ENCODE assay signal across 7 cellular contexts in the genomic region with DNA sequence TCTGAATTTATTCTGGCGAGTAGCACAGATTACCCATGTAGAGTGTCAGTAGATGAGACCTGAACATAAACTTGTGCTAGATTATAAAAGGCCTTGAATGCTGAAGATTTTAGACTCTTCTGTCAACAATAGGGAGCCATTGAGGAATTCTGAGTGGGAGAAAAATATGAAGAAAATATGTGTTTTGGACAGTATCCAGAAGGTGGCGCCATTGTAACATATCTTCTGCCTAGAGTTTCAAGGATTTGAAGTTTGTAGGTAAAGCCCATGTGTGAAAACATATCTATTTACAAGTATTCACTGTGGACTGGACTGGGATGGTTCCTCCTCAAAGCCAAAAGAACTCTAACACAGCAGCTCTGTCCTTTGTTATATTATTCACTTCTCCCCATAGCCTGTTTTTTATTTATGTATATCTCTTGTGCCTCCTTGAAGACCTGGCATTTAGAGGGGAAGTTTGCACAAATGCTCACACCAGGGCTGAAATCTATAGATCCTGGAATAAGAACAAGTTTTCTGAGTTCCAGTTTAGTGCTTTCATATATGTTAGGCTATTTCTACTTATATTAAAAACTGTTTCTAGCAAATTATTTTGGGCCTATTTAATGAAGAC.
DNase-seq lines count a peak whose midpoint lies in the region; ATAC-seq, FAIRE-seq and TF ChIP-seq lines count a peak whose summit lies in the region.

No MANE protein-coding gene starts in this region.

- TF ChIP-seq EP300 in HepG2 (IDR thresholded peaks at IDR 0.05; ENCODE audit: low read depth in 2 of 2, low read length in 2 of 2) (no peak), HepG2 (CRISPR knock-in tag; IDR thresholded peaks at IDR 0.05; ENCODE audit: borderline replicate concordance) (no peak)

- BruUV-seq in HepG2 (replicated peaks; lab: Mats Ljungman, UMichigan) = no TSS peak

- peak; percentile 39 for DNase-seq in GM03348 (ENCODE audit: low spot score)
- peak; percentile 43 to 69 for DNase-seq in NCI-H524 (lab: John Stamatoyannopoulos, UW)
- peak in 2 of 4 donors; percentile 17 to 28 for DNase-seq in body of pancreas
- DNase-seq in HepG2 (ENCODE audit: low spot score) = peak; percentile 58
- DNase-seq in stimulated activated effector memory CD8-positive, alpha-beta T cell treated with anti-CD3 and anti-CD28 coated beads, Interleukin-12 subunit alpha, Interleukin-12 subunit beta, amount 100 ng/mL, for 72 hours (ENCODE audit: low spot score in 2 of 2) = no peak

- no peaks in the 10 kb centered on the region for H4K20me1 ChIP-seq in HepG2 (ENCODE audit: insufficient read depth, low read length)

- H3K27me3 ChIP-seq in body of pancreas (no peaks in the 10 kb centered on the region), HepG2 (ENCODE audit: control insufficient read depth in 1 of 2, insufficient read depth in 2 of 2, low read length in 2 of 2) (0 out of 5 replicates have a peak, but pooled peaks cover 0 to 10% of the 10 kb centered on the region in 2 experiments)

- CTCF ChIA-PET in HepG2 (lab: Yijun Ruan, JAX; ENCODE audit: low intra/inter-chr PET ratio, low total read pairs) = interaction anchor here (1.2 kb wide), 2 partner anchors 927 to 1428 kb away, joined by 5 to 6 read pairs; no protein-coding TSS in a partner anchor

- peak; percentile 46 for ATAC-seq in HG02870 (IDR thresholded peaks at IDR 0.05; ENCODE audit: unreplicated experiment)
- ATAC-seq in body of pancreas = no peak
- peak; percentile 59 for ATAC-seq in HepG2
- no peak for ATAC-seq in GM19328 (IDR thresholded peaks at IDR 0.05; ENCODE audit: unreplicated experiment)
- no peak for ATAC-seq in stimulated activated effector memory CD8-positive, alpha-beta T cell treated with anti-CD3 and anti-CD28 coated beads, Interleukin-12 subunit alpha, Interleukin-12 subunit beta, amount 100 ng/mL, for 72 hours

- H3K4me3 ChIP-seq in body of pancreas (no peak overlapping the region), HepG2 (replicated peaks in 1 of 3; ENCODE audit: insufficient read depth in 1 of 3, low read depth in 2 of 3, low read length in 3 of 3) (no peak overlapping the region)

- no peaks in the 10 kb centered on the region for H3K79me2 ChIP-seq in HepG2 (ENCODE audit: insufficient read depth, low read length)

- TF ChIP-seq POLR2A in body of pancreas (IDR thresholded peaks at IDR 0.05) (no peak), HepG2 (IDR thresholded peaks at IDR 0.05; ENCODE audit: insufficient read depth in 1 of 2, low read depth in 2 of 2, low read length in 2 of 2) (no peak)

- H3K27ac ChIP-seq in body of pancreas (no peak overlapping the region), HepG2 (ENCODE audit: extremely low read length, insufficient read depth, low read length) (no peak overlapping the region)

- H3K4me1 ChIP-seq in body of pancreas (no peaks in the 10 kb centered on the region), HepG2 (ENCODE audit: insufficient read depth, low read length) (no peaks in the 10 kb centered on the region)

- no peaks in the 10 kb centered on the region for H3K9me3 Mint-ChIP-seq in stimulated activated effector memory CD8-positive, alpha-beta T cell treated with anti-CD3 and anti-CD28 coated beads, Interleukin-12 subunit alpha, Interleukin-12 subunit beta, amount 100 ng/mL, for 72 hours

- H3K36me3 ChIP-seq in body of pancreas (replicated peaks in 1 of 2; ENCODE audit: insufficient read depth in 1 of 2, low read depth in 2 of 2) (no peaks in the 10 kb centered on the region), HepG2 (replicated peaks in 1 of 2; ENCODE audit: control insufficient read depth in 1 of 2, insufficient read depth in 2 of 2, low read length in 2 of 2) (no peaks in the 10 kb centered on the region)

- 31 to 52% methylated on average over 2 of the region's 2 CpGs for WGBS in body of pancreas, 2 donors
- 0% methylated on average over 2 of the region's 2 CpGs for WGBS in HepG2 (ENCODE audit: low lambda C conversion rate)

- peak in 6 of 7 experiments; percentile 23 to 46 (median 35) for TF ChIP-seq CTCF in body of pancreas (IDR thresholded peaks at IDR 0.05)
- peak; percentile 76 for TF ChIP-seq CTCF in HepG2 (CRISPR knock-in tag; IDR thresholded peaks at IDR 0.05)

- H3K27ac Mint-ChIP-seq in stimulated activated effector memory CD8-positive, alpha-beta T cell treated with anti-CD3 and anti-CD28 coated beads, Interleukin-12 subunit alpha, Interleukin-12 subunit beta, amount 100 ng/mL, for 72 hours = no peak overlapping the region

- H3K4me3 Mint-ChIP-seq in stimulated activated effector memory CD8-positive, alpha-beta T cell treated with anti-CD3 and anti-CD28 coated beads, Interleukin-12 subunit alpha, Interleukin-12 subunit beta, amount 100 ng/mL, for 72 hours = no peak overlapping the region

- POLR2A ChIA-PET in HepG2 (lab: Yijun Ruan, JAX) = no interaction called here

- in situ Hi-C loops in HepG2 (cut with HindIII; ENCODE audit: extremely low pct_ligation_motif_present, low pct_unique_long_range_greater_than_20kb) = no loop called here

- H3K4me1 Mint-ChIP-seq in stimulated activated effector memory CD8-positive, alpha-beta T cell treated with anti-CD3 and anti-CD28 coated beads, Interleukin-12 subunit alpha, Interleukin-12 subunit beta, amount 100 ng/mL, for 72 hours = no peaks in the 10 kb centered on the region

- intact Hi-C loops in body of pancreas (cut with DNase I) = no loop called here
- intact Hi-C loops in HepG2 (cut with micrococcal nuclease; ENCODE audit: unreplicated experiment) = loop anchor here (1.0 to 10.0 kb wide), 3 partner anchors 315 to 1429 kb away; no protein-coding TSS in a partner anchor

- H2AFZ ChIP-seq in HepG2 (ENCODE audit: low read length) = no peak overlapping the region

- FAIRE-seq in HepG2 (lab: Jason Lieb, UNC) = peak; percentile 62

- H3K9me3 ChIP-seq in body of pancreas = no peaks in the 10 kb centered on the region
- no peaks in the 10 kb centered on the region for H3K9me3 ChIP-seq in HepG2 (ENCODE audit: low read length)

- H3K4me2 ChIP-seq in HepG2 (ENCODE audit: low read depth, low read length) = no peak overlapping the region

- H3K36me3 Mint-ChIP-seq in stimulated activated effector memory CD8-positive, alpha-beta T cell treated with anti-CD3 and anti-CD28 coated beads, Interleukin-12 subunit alpha, Interleukin-12 subunit beta, amount 100 ng/mL, for 72 hours = no peaks in the 10 kb centered on the region

- no peak overlapping the region for H3K9ac ChIP-seq in HepG2 (ENCODE audit: insufficient read depth, low read depth, low read length)

- 0 out of 2 replicates have a peak, but pooled peaks have one; percentile 31 for TF ChIP-seq RAD21 in HepG2 (CRISPR knock-in tag; IDR thresholded peaks at IDR 0.05)

TF ChIP-seq in HepG2, 621 proteins besides CTCF, POLR2A, EP300 and RAD21:
- peak; percentile 35 for TF ChIP-seq ZFP36 (IDR thresholded peaks at IDR 0.05; ENCODE audit: borderline replicate concordance, low read depth, low read length, partially characterized antibody)
- peak; percentile 76 for TF ChIP-seq STAG1 (CRISPR knock-in tag; IDR thresholded peaks at IDR 0.05)
- TF ChIP-seq HMGXB4 (CRISPR knock-in tag; IDR thresholded peaks at IDR 0.05; ENCODE audit: borderline replicate concordance in 1 of 2, low read depth in 1 of 2) = peak in 1 of 2 experiments; percentile 31; a peak in 1 of 4 replicates
- TF ChIP-seq, protein P1, sequence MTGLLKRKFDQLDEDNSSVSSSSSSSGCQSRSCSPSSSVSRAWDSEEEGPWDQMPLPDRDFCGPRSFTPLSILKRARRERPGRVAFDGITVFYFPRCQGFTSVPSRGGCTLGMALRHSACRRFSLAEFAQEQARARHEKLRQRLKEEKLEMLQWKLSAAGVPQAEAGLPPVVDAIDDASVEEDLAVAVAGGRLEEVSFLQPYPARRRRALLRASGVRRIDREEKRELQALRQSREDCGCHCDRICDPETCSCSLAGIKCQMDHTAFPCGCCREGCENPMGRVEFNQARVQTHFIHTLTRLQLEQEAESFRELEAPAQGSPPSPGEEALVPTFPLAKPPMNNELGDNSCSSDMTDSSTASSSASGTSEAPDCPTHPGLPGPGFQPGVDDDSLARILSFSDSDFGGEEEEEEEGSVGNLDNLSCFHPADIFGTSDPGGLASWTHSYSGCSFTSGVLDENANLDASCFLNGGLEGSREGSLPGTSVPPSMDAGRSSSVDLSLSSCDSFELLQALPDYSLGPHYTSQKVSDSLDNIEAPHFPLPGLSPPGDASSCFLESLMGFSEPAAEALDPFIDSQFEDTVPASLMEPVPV (CRISPR knock-in tag; IDR thresholded peaks at IDR 0.05) = no peak
- TF ChIP-seq ZNF367 (CRISPR knock-in tag; IDR thresholded peaks at IDR 0.05; ENCODE audit: borderline replicate concordance) = no peak
- TF ChIP-seq TGIF2 (CRISPR knock-in tag; IDR thresholded peaks at IDR 0.05) = 0 out of 2 replicates have a peak, but pooled peaks have one; percentile 24
- no peak for TF ChIP-seq PITX1 (CRISPR knock-in tag; IDR thresholded peaks at IDR 0.05)
- peak; percentile 26; the same call in 1 of the 2 replicates for TF ChIP-seq SMC3 (IDR thresholded peaks at IDR 0.05; ENCODE audit: low read length)
TF ChIP-seq in HepG2: peak in this region for 5.

Comparison
In these comparisons a context has a peak if more than half of its experiments do, and no peak if none do; other contexts are left out.
1. DNase-seq: peak in GM03348 (single experiment), NCI-H524 (2 of 2) and HepG2 (single experiment); none in stimulated activated effector memory CD8-positive, alpha-beta T cell treated with anti-CD3 and anti-CD28 coated beads, Interleukin-12 subunit alpha, Interleukin-12 subunit beta, amount 100 ng/mL, for 72 hours (0 of 2).
2. ATAC-seq: peak in HG02870 (single experiment) and HepG2 (single experiment); none in body of pancreas (single experiment), GM19328 (single experiment) and stimulated activated effector memory CD8-positive, alpha-beta T cell treated with anti-CD3 and anti-CD28 coated beads, Interleukin-12 subunit alpha, Interleukin-12 subunit beta, amount 100 ng/mL, for 72 hours (single experiment).